In the genomic region with DNA sequence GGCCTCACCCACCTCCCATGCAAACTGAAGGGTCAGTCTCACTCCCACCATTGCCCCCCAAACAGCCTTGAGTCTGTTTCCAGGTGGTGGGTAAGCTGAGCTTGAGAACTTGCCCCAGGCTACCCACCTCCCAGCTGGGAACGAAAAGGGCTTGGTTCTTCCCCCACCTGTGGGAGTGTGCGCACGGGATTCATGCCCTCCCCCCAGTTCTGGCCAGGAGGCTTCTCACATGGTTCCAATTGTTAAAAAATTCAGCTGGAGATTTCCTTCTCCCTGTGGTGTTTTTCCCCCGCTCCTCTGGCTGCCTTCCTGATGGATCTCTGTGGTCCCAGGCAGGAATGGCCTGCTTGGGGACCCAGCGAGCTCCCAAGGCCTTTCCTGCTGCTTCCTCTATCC, we compare ENCODE assay signal across 18 cellular contexts.
DNase-seq lines count a peak whose midpoint lies in the region; ATAC-seq, FAIRE-seq and TF ChIP-seq lines count a peak whose summit lies in the region.
"Had no signal": no experiment of that assay in that cellular context is flagged by ENCODE, and none has a peak within 500 bp of the region (broad histone marks: within the 10 kb centered on the region; RNA-seq: fewer than 3 reads in every experiment).

No MANE protein-coding gene starts in this region.

- TF ChIP-seq POLR2A in HepG2 (IDR thresholded peaks at IDR 0.05; ENCODE audit: insufficient read depth in 1 of 2, low read depth in 2 of 2, low read length in 2 of 2), result no peak

- CTCF ChIA-PET in CD4-positive, alpha-beta memory T cell (lab: Charles Lee; ENCODE audit: partially characterized antibody), result interaction anchor here (0.9 to 4.1 kb wide), 10 partner anchors 8 to 222 kb away, joined by 3 to 48 read pairs (median 4); no protein-coding TSS in a partner anchor
- CTCF ChIA-PET in HepG2 (lab: Yijun Ruan, JAX; ENCODE audit: low intra/inter-chr PET ratio, low total read pairs), result no interaction called here

- H3K4me3 Mint-ChIP-seq in activated naive CD8-positive, alpha-beta T cell treated with anti-CD3 and anti-CD28 coated beads for 36 hours, result no peak overlapping the region
- no peak overlapping the region for H3K4me3 Mint-ChIP-seq in activated naive CD8-positive, alpha-beta T cell treated with anti-CD3 and anti-CD28 coated beads, Interleukin-2, amount 50 U/mL, for 24 hours
- no peak overlapping the region for H3K4me3 Mint-ChIP-seq in stimulated activated effector memory CD8-positive, alpha-beta T cell treated with anti-CD3 and anti-CD28 coated beads, Interleukin-12 subunit alpha, Interleukin-12 subunit beta, amount 100 ng/mL, for 72 hours
- no peak overlapping the region for H3K4me3 Mint-ChIP-seq in CD4-positive, alpha-beta memory T cell
- H3K4me3 Mint-ChIP-seq: activated CD4-positive, alpha-beta memory T cell treated with anti-CD3 and anti-CD28 coated beads, Interleukin-2, amount 10 ng/mL, durations not matched to agents 7 days and 5 days had no signal

- no peaks in the 10 kb centered on the region for H3K27me3 ChIP-seq in RWPE2 (ENCODE audit: insufficient read depth, poor library complexity, severe bottlenecking)
- no peaks in the 10 kb centered on the region for H3K27me3 ChIP-seq in right atrium auricular region
- no peaks in the 10 kb centered on the region for H3K27me3 ChIP-seq in CD4-positive, alpha-beta memory T cell (ENCODE audit: insufficient read depth, low read length)
- H3K27me3 ChIP-seq in HepG2 (ENCODE audit: control insufficient read depth in 1 of 2, insufficient read depth in 2 of 2, low read length in 2 of 2), result no peaks in the 10 kb centered on the region

- no peak for DNase-seq in activated naive CD8-positive, alpha-beta T cell treated with anti-CD3 and anti-CD28 coated beads for 36 hours
- DNase-seq in activated naive CD8-positive, alpha-beta T cell treated with anti-CD3 and anti-CD28 coated beads, Interleukin-2, amount 50 U/mL, for 24 hours, result no peak
- DNase-seq in RWPE2 (ENCODE audit: low spot score), result no peak
- DNase-seq in right atrium auricular region (ENCODE audit: low spot score), result no peak
- DNase-seq in stimulated activated effector memory CD8-positive, alpha-beta T cell treated with anti-CD3 and anti-CD28 coated beads, Interleukin-12 subunit alpha, Interleukin-12 subunit beta, amount 100 ng/mL, for 72 hours (ENCODE audit: low spot score in 2 of 2), result no peak
- DNase-seq in CD4-positive, alpha-beta memory T cell, result no peak
- DNase-seq in HepG2 (ENCODE audit: low spot score), result no peak
- DNase-seq: activated CD4-positive, alpha-beta memory T cell treated with anti-CD3 and anti-CD28 coated beads, Interleukin-2, amount 10 ng/mL, durations not matched to agents 7 days and 5 days; activated gamma-delta T cell treated with Interleukin-2 at 50 U/mL for 16 hours; activated T-cell treated with anti-CD3 and anti-CD28 coated beads for 4 hours; left colon; mucosa of descending colon; NCI-H1694 treated with DMSO at 0.1 percent for 48 hours had no signal

- no peaks in the 10 kb centered on the region for H4K20me1 ChIP-seq in HepG2 (ENCODE audit: insufficient read depth, low read length)

- POLR2A ChIA-PET in CD4-positive, alpha-beta memory T cell (lab: Charles Lee; ENCODE audit: partially characterized antibody), result no interaction called here
- POLR2A ChIA-PET in HepG2 (lab: Yijun Ruan, JAX), result no interaction called here

- H3K9ac ChIP-seq in HepG2 (ENCODE audit: insufficient read depth, low read depth, low read length), result no peak overlapping the region

- no TSS peak for BruUV-seq in HepG2 (replicated peaks; lab: Mats Ljungman, UMichigan)

- ATAC-seq in activated naive CD8-positive, alpha-beta T cell treated with anti-CD3 and anti-CD28 coated beads, Interleukin-2, amount 50 U/mL, for 24 hours, result no peak
- ATAC-seq in RWPE2 (ENCODE audit: low read depth) (no peak), GM18519 (IDR thresholded peaks at IDR 0.05; ENCODE audit: low FRiP score, unreplicated experiment) (no peak), HepG2 (no peak)
- ATAC-seq in stimulated activated effector memory CD8-positive, alpha-beta T cell treated with anti-CD3 and anti-CD28 coated beads, Interleukin-12 subunit alpha, Interleukin-12 subunit beta, amount 100 ng/mL, for 72 hours, result no peak
- ATAC-seq: left colon, mucosa of descending colon had no signal

- H3K27ac ChIP-seq in RWPE2 (ENCODE audit: poor library complexity, severe bottlenecking) (peak overlapping the region; percentile 26), right atrium auricular region (peak overlapping the region; percentile 39 to 48), HepG2 (ENCODE audit: extremely low read length, insufficient read depth, low read length) (no peak overlapping the region)
- H3K27ac ChIP-seq in CD4-positive, alpha-beta memory T cell (ENCODE audit: low read depth, low read length), result no peak overlapping the region
- H3K27ac ChIP-seq: SK-N-MC had no signal

- H2AFZ ChIP-seq in HepG2 (ENCODE audit: low read length), result no peak overlapping the region

- WGBS in HepG2 (ENCODE audit: low lambda C conversion rate), result 66% methylated on average over 5 of the region's 5 CpGs

- no peaks in the 10 kb centered on the region for H3K36me3 ChIP-seq in RWPE2 (ENCODE audit: low read depth)
- no peaks in the 10 kb centered on the region for H3K36me3 ChIP-seq in right atrium auricular region
- no peaks in the 10 kb centered on the region for H3K36me3 ChIP-seq in CD4-positive, alpha-beta memory T cell (ENCODE audit: insufficient read depth, low read length)
- H3K36me3 ChIP-seq in HepG2 (replicated peaks in 1 of 2; ENCODE audit: control insufficient read depth in 1 of 2, insufficient read depth in 2 of 2, low read length in 2 of 2), result no peaks in the 10 kb centered on the region

- intact Hi-C loops in CD4-positive, alpha-beta memory T cell (cut with micrococcal nuclease), result loop anchor here (5.0 kb wide), 1 partner anchor 289 kb away; the partner anchor contains the start of gene BTG3
- intact Hi-C loops in HepG2 (cut with micrococcal nuclease; ENCODE audit: unreplicated experiment), result no loop called here

- no peaks in the 10 kb centered on the region for H3K27me3 Mint-ChIP-seq in activated naive CD8-positive, alpha-beta T cell treated with anti-CD3 and anti-CD28 coated beads for 36 hours
- peaks cover 3% of the 10 kb centered on the region for H3K27me3 Mint-ChIP-seq in activated naive CD8-positive, alpha-beta T cell treated with anti-CD3 and anti-CD28 coated beads, Interleukin-2, amount 50 U/mL, for 24 hours
- H3K27me3 Mint-ChIP-seq in CD4-positive, alpha-beta memory T cell, result no peaks in the 10 kb centered on the region
- H3K27me3 Mint-ChIP-seq: activated CD4-positive, alpha-beta memory T cell treated with anti-CD3 and anti-CD28 coated beads, Interleukin-2, amount 10 ng/mL, durations not matched to agents 7 days and 5 days; progenitor cell of endocrine pancreas had no signal

- TF ChIP-seq EP300 in HepG2 (IDR thresholded peaks at IDR 0.05; ENCODE audit: low read depth in 2 of 2, low read length in 2 of 2), result no peak
- no peak for TF ChIP-seq EP300 in HepG2 (CRISPR knock-in tag; IDR thresholded peaks at IDR 0.05; ENCODE audit: borderline replicate concordance)

- no peaks in the 10 kb centered on the region for H3K9me3 ChIP-seq in RWPE2 (ENCODE audit: severe bottlenecking)
- peaks cover 0 to 6% of the 10 kb centered on the region in 2 donors for H3K9me3 ChIP-seq in right atrium auricular region
- H3K9me3 ChIP-seq in CD4-positive, alpha-beta memory T cell (ENCODE audit: control insufficient read depth in 1 of 2, low read length in 2 of 2), result no peaks in the 10 kb centered on the region
- no peaks in the 10 kb centered on the region for H3K9me3 ChIP-seq in HepG2 (ENCODE audit: low read length)
- H3K9me3 ChIP-seq: mucosa of descending colon had no signal

- no peak for TF ChIP-seq RAD21 in HepG2 (CRISPR knock-in tag; IDR thresholded peaks at IDR 0.05)

- H3K9me3 Mint-ChIP-seq in activated naive CD8-positive, alpha-beta T cell treated with anti-CD3 and anti-CD28 coated beads for 36 hours, result peaks cover 25% of the 10 kb centered on the region
- H3K9me3 Mint-ChIP-seq in activated naive CD8-positive, alpha-beta T cell treated with anti-CD3 and anti-CD28 coated beads, Interleukin-2, amount 50 U/mL, for 24 hours, result peaks cover 20% of the 10 kb centered on the region
- H3K9me3 Mint-ChIP-seq in stimulated activated effector memory CD8-positive, alpha-beta T cell treated with anti-CD3 and anti-CD28 coated beads, Interleukin-12 subunit alpha, Interleukin-12 subunit beta, amount 100 ng/mL, for 72 hours, result peaks cover 7% of the 10 kb centered on the region
- H3K9me3 Mint-ChIP-seq in CD4-positive, alpha-beta memory T cell, result peaks cover 0 to 30% (median 9%) of the 10 kb centered on the region in 8 donors

- TF ChIP-seq CTCF in RWPE2 (IDR thresholded peaks at IDR 0.05; ENCODE audit: poor library complexity, severe bottlenecking), result no peak
- TF ChIP-seq CTCF in right atrium auricular region (IDR thresholded peaks at IDR 0.05), result no peak
- TF ChIP-seq CTCF in HepG2 (CRISPR knock-in tag; IDR thresholded peaks at IDR 0.05), result no peak

- peak overlapping the region; percentile 49 for H3K27ac Mint-ChIP-seq in activated naive CD8-positive, alpha-beta T cell treated with anti-CD3 and anti-CD28 coated beads for 36 hours
- no peak overlapping the region for H3K27ac Mint-ChIP-seq in activated naive CD8-positive, alpha-beta T cell treated with anti-CD3 and anti-CD28 coated beads, Interleukin-2, amount 50 U/mL, for 24 hours
- H3K27ac Mint-ChIP-seq in stimulated activated effector memory CD8-positive, alpha-beta T cell treated with anti-CD3 and anti-CD28 coated beads, Interleukin-12 subunit alpha, Interleukin-12 subunit beta, amount 100 ng/mL, for 72 hours, result peak overlapping the region; percentile 84
- no peak overlapping the region for H3K27ac Mint-ChIP-seq in CD4-positive, alpha-beta memory T cell
- H3K27ac Mint-ChIP-seq: activated CD4-positive, alpha-beta memory T cell treated with anti-CD3 and anti-CD28 coated beads, Interleukin-2, amount 10 ng/mL, durations not matched to agents 7 days and 5 days; progenitor cell of endocrine pancreas had no signal

- H3K36me3 Mint-ChIP-seq in activated naive CD8-positive, alpha-beta T cell treated with anti-CD3 and anti-CD28 coated beads for 36 hours, result peaks cover 17% of the 10 kb centered on the region
- H3K36me3 Mint-ChIP-seq in activated naive CD8-positive, alpha-beta T cell treated with anti-CD3 and anti-CD28 coated beads, Interleukin-2, amount 50 U/mL, for 24 hours (ENCODE audit: low read depth), result no peaks in the 10 kb centered on the region
- no peaks in the 10 kb centered on the region for H3K36me3 Mint-ChIP-seq in stimulated activated effector memory CD8-positive, alpha-beta T cell treated with anti-CD3 and anti-CD28 coated beads, Interleukin-12 subunit alpha, Interleukin-12 subunit beta, amount 100 ng/mL, for 72 hours
- H3K36me3 Mint-ChIP-seq in CD4-positive, alpha-beta memory T cell, result peaks cover 0 to 8% of the 10 kb centered on the region in 2 donors

- in situ Hi-C loops in HepG2 (cut with HindIII; ENCODE audit: extremely low pct_ligation_motif_present, low pct_unique_long_range_greater_than_20kb), result no loop called here

- no peaks in the 10 kb centered on the region for H3K79me2 ChIP-seq in HepG2 (ENCODE audit: insufficient read depth, low read length)

- FAIRE-seq in HepG2 (lab: Jason Lieb, UNC), result no peak
- FAIRE-seq: frontal cortex had no signal

- H3K4me1 Mint-ChIP-seq in activated naive CD8-positive, alpha-beta T cell treated with anti-CD3 and anti-CD28 coated beads for 36 hours, result peaks cover 13% of the 10 kb centered on the region
- peaks cover 11% of the 10 kb centered on the region for H3K4me1 Mint-ChIP-seq in activated naive CD8-positive, alpha-beta T cell treated with anti-CD3 and anti-CD28 coated beads, Interleukin-2, amount 50 U/mL, for 24 hours
- H3K4me1 Mint-ChIP-seq in stimulated activated effector memory CD8-positive, alpha-beta T cell treated with anti-CD3 and anti-CD28 coated beads, Interleukin-12 subunit alpha, Interleukin-12 subunit beta, amount 100 ng/mL, for 72 hours, result peaks cover 13% of the 10 kb centered on the region
- peaks cover 6 to 14% (median 9%) of the 10 kb centered on the region in 4 donors for H3K4me1 Mint-ChIP-seq in CD4-positive, alpha-beta memory T cell

- no peak overlapping the region for H3K4me2 ChIP-seq in HepG2 (ENCODE audit: low read depth, low read length)
- H3K4me2 ChIP-seq: smooth muscle cell had no signal

- H3K4me1 ChIP-seq in RWPE2 (ENCODE audit: insufficient read depth, poor library complexity, severe bottlenecking) (peaks cover 5% of the 10 kb centered on the region), right atrium auricular region (peaks cover 0 to 19% of the 10 kb centered on the region in 2 donors), HepG2 (ENCODE audit: insufficient read depth, low read length) (no peaks in the 10 kb centered on the region)
- peaks cover 5% of the 10 kb centered on the region for H3K4me1 ChIP-seq in CD4-positive, alpha-beta memory T cell (ENCODE audit: insufficient read depth, low read length)

- H3K4me3 ChIP-seq in RWPE2 (ENCODE audit: severe bottlenecking) (no peak overlapping the region), right atrium auricular region (no peak overlapping the region), HepG2 (replicated peaks in 1 of 3; ENCODE audit: insufficient read depth in 1 of 3, low read depth in 2 of 3, low read length in 3 of 3) (no peak overlapping the region)
- H3K4me3 ChIP-seq in CD4-positive, alpha-beta memory T cell (ENCODE audit: low read length in 2 of 2), result no peak overlapping the region
- H3K4me3 ChIP-seq: mucosa of descending colon, SK-N-MC, smooth muscle cell had no signal

Comparison
In these comparisons a context has a peak if more than half of its experiments do, and no peak if none do; other contexts are left out.
1. H3K27ac Mint-ChIP-seq: peak in activated naive CD8-positive, alpha-beta T cell treated with anti-CD3 and anti-CD28 coated beads for 36 hours (single experiment) and stimulated activated effector memory CD8-positive, alpha-beta T cell treated with anti-CD3 and anti-CD28 coated beads, Interleukin-12 subunit alpha, Interleukin-12 subunit beta, amount 100 ng/mL, for 72 hours (single experiment); none in activated naive CD8-positive, alpha-beta T cell treated with anti-CD3 and anti-CD28 coated beads, Interleukin-2, amount 50 U/mL, for 24 hours (single experiment) and CD4-positive, alpha-beta memory T cell (0 of 7).
2. H3K27ac ChIP-seq: peak in RWPE2 (single experiment) and right atrium auricular region (2 of 2); none in CD4-positive, alpha-beta memory T cell (single experiment) and HepG2 (single experiment).